Comparison of ENCODE assay signal across 18 cellular contexts in the genomic region with DNA sequence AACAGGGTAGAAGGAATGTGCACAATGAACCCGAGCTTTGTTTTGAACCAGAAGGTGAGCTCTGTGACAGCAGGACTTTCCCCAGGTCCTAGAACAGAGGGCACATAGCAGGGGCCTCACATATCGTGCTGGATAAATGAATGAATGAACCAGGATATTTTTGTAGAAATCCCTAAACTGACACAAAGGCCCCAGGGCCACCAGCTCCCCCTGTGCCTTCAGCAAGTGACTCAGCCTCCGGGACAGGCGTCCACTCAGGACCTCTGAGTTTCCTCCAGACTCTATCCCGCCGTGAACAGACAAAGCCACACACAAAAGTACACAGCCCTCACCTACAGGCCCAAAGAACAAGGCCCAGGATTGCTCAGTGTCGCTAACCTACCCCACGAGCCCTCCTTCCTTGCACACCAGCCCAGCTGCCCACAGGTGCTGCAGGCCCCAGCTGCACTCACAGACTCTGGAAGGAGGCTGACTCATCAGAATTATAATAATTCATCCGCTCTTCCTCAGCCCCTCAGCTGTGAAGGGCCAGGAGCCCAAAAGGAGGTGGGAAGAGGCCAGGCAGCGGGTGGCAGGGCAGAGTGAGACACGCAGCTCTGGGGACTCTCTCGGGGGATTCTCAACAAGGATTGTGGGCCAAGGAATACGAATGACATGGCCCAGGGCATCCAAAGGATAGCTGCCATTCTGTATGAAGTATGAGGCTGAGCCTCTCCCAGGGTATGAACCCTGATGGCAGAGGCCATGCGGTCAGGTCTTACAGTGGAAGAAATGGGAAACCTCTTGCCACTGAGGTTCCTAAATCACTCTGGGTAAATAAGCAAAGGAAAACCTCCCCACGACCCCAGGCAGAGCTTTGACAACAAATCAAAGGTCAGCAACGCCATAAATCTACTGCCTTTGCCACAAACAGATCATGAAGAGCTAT. TPM values are rescaled to one million over a fixed set of nuclear protein-coding genes. Genes with fewer than 3 reads are reported as not detected.
DNase-seq lines count a peak whose midpoint lies in the region; ATAC-seq, FAIRE-seq and TF ChIP-seq lines count a peak whose summit lies in the region.
"Had no signal": no experiment of that assay in that cellular context is flagged by ENCODE, and none has a peak within 500 bp of the region (broad histone marks: within the 10 kb centered on the region; RNA-seq: fewer than 3 reads in every experiment).

No MANE protein-coding gene starts in this region.

- intact Hi-C loops in Caco-2 (cut with micrococcal nuclease; ENCODE audit: unreplicated experiment), result no loop called here
- intact Hi-C loops in pancreas (cut with DNase I), result loop anchor here in 1 of 3 donors (10.0 kb wide), 1 partner anchor 396 kb away; no protein-coding TSS in a partner anchor
- intact Hi-C loops in Calu3 (cut with micrococcal nuclease; ENCODE audit: unreplicated experiment), result no loop called here
- intact Hi-C loops in testis (cut with DNase I; ENCODE audit: low total_unique reads), result no loop called here

- H3K36me3 Mint-ChIP-seq in Caco-2 (ENCODE audit: insufficient read depth, unreplicated experiment) (no peaks in the 10 kb centered on the region), Calu3 (ENCODE audit: insufficient read depth, unreplicated experiment) (no peaks in the 10 kb centered on the region)

- WGBS in pancreas, 2 donors, result 85 to 86% methylated on average over 16 of the region's 16 CpGs
- 85 to 90% methylated on average over 16 of the region's 16 CpGs for WGBS in testis, 2 donors

- no peak for TF ChIP-seq CTCF in Caco-2 (IDR thresholded peaks at IDR 0.05; ENCODE audit: insufficient read depth in 1 of 2, low read depth in 1 of 2, low read length in 1 of 2, severe bottlenecking in 1 of 2, unreplicated experiment in 1 of 2)
- TF ChIP-seq CTCF in fibroblast of lung (conservative IDR thresholded peaks at IDR 0.05 in 1 of 2, IDR thresholded peaks at IDR 0.05 in 1 of 2; ENCODE audit: low read depth in 1 of 2, low read length in 2 of 2), result no peak
- TF ChIP-seq CTCF in pancreas (IDR thresholded peaks at IDR 0.05), result no peak
- TF ChIP-seq CTCF in Calu3 (IDR thresholded peaks at IDR 0.05; ENCODE audit: unreplicated experiment), result no peak
- no peak for TF ChIP-seq CTCF in testis (IDR thresholded peaks at IDR 0.05)

- no peaks in the 10 kb centered on the region for H3K27me3 ChIP-seq in Caco-2 (replicated peaks; ENCODE audit: control insufficient read depth, insufficient read depth, low read length)
- no peaks in the 10 kb centered on the region for H3K27me3 ChIP-seq in fibroblast of lung (ENCODE audit: control insufficient read depth, insufficient read depth, low read length)
- H3K27me3 ChIP-seq in pancreas, result no peaks in the 10 kb centered on the region
- H3K27me3 ChIP-seq in H7 (ENCODE audit: control insufficient read depth, insufficient read depth, low read length), result no peaks in the 10 kb centered on the region
- no peaks in the 10 kb centered on the region for H3K27me3 ChIP-seq in testis
- H3K27me3 ChIP-seq: MG63 had no signal

- no peak overlapping the region for H3K4me2 ChIP-seq in fibroblast of lung (ENCODE audit: extremely low read depth, insufficient read depth, low read length)

- H3K4me1 Mint-ChIP-seq in Caco-2 (ENCODE audit: low read depth, unreplicated experiment), result peaks cover 7% of the 10 kb centered on the region
- no peaks in the 10 kb centered on the region for H3K4me1 Mint-ChIP-seq in Calu3 (ENCODE audit: low read depth, unreplicated experiment)

- H3K9me3 ChIP-seq in Caco-2, result no peaks in the 10 kb centered on the region
- peaks cover 3% of the 10 kb centered on the region for H3K9me3 ChIP-seq in fibroblast of lung (ENCODE audit: control insufficient read depth, insufficient read depth, low read depth, low read length)
- H3K9me3 ChIP-seq in pancreas, result no peaks in the 10 kb centered on the region
- no peaks in the 10 kb centered on the region for H3K9me3 ChIP-seq in testis
- H3K9me3 ChIP-seq: MG63, tibial artery had no signal

- no peak overlapping the region for H3K4me3 Mint-ChIP-seq in Caco-2 (ENCODE audit: unreplicated experiment)
- no peak overlapping the region for H3K4me3 Mint-ChIP-seq in Calu3 (ENCODE audit: low read depth, unreplicated experiment)
- H3K4me3 Mint-ChIP-seq: central memory CD8-positive, alpha-beta T cell had no signal

- H3K4me1 ChIP-seq in Caco-2 (peaks cover 8% of the 10 kb centered on the region; the same call in 1 of the 2 replicates), fibroblast of lung (ENCODE audit: control insufficient read depth, extremely low read depth, insufficient read depth, low read length) (no peaks in the 10 kb centered on the region), pancreas (peaks cover 0 to 6% (median 4%) of the 10 kb centered on the region in 3 donors), testis (no peaks in the 10 kb centered on the region)

- H2AFZ ChIP-seq in fibroblast of lung (ENCODE audit: low read length), result no peak overlapping the region

- ATAC-seq in pancreas, result peak in 3 of 4 donors; percentile 18 to 29 (median 27)

- no peak for TF ChIP-seq POLR2A in testis (IDR thresholded peaks at IDR 0.05)

- peaks cover 3% of the 10 kb centered on the region for H4K20me1 ChIP-seq in fibroblast of lung (ENCODE audit: control insufficient read depth, extremely low read depth, insufficient read depth, low read length)

- no peak overlapping the region for H3K9ac ChIP-seq in fibroblast of lung (ENCODE audit: insufficient read depth, low read length)

- DNase-seq in Caco-2, result no peak
- peak; percentile 45 for DNase-seq in HT1080 (ENCODE audit: low read depth)
- DNase-seq in fibroblast of lung (ENCODE audit: low read depth in 2 of 2), result peak; percentile 60 to 76
- no peak for DNase-seq in pancreas
- no peak for DNase-seq in H7
- no peak for DNase-seq in Calu3
- no peak for DNase-seq in testis
- DNase-seq: activated CD4-positive, alpha-beta T cell treated with anti-CD3 and anti-CD28 coated beads, Interleukin-2, amount 50 U/mL, for 1 hour; effector CD8-positive, alpha-beta T cell; hippocampal formation; MG63; NCI-H2029; NCI-H526 treated with DMSO at 0.1 percent for 48 hours; OCI-M1; tibial artery had no signal

- H3K36me3 ChIP-seq in Caco-2 (ENCODE audit: control insufficient read depth, insufficient read depth, low read length) (no peaks in the 10 kb centered on the region), fibroblast of lung (ENCODE audit: control insufficient read depth, insufficient read depth, low read length) (no peaks in the 10 kb centered on the region), pancreas (no peaks in the 10 kb centered on the region), H7 (replicated peaks; ENCODE audit: control insufficient read depth, insufficient read depth, low read length) (no peaks in the 10 kb centered on the region), testis (ENCODE audit: low read depth, missing control alignments) (no peaks in the 10 kb centered on the region)
- H3K36me3 ChIP-seq: MG63, tibial artery had no signal

- no peak for FAIRE-seq in pancreas (lab: Jason Lieb, UNC)

- no peaks in the 10 kb centered on the region for H3K9me3 Mint-ChIP-seq in Caco-2 (ENCODE audit: unreplicated experiment)
- no peaks in the 10 kb centered on the region for H3K9me3 Mint-ChIP-seq in Calu3 (ENCODE audit: low read depth, unreplicated experiment)
- H3K9me3 Mint-ChIP-seq: central memory CD8-positive, alpha-beta T cell had no signal

- BruUV-seq in Caco-2 (replicated peaks; lab: Mats Ljungman, UMichigan) (no TSS peak), Calu3 (replicated peaks; lab: Mats Ljungman, UMichigan) (no TSS peak)

- H3K4me3 ChIP-seq in Caco-2 (ENCODE audit: low read depth, low read length) (no peak overlapping the region), fibroblast of lung (replicated peaks in 1 of 4; ENCODE audit: control extremely low read depth in 1 of 4, insufficient read depth in 1 of 4, low read depth in 3 of 4, low read length in 4 of 4) (no peak overlapping the region), pancreas (no peak overlapping the region), H7 (ENCODE audit: insufficient read depth, low read depth, low read length) (no peak overlapping the region), testis (no peak overlapping the region)
- H3K4me3 ChIP-seq: MG63, SK-N-MC, tibial artery had no signal

- no peaks in the 10 kb centered on the region for H3K27me3 Mint-ChIP-seq in Caco-2 (ENCODE audit: insufficient read depth, unreplicated experiment)
- H3K27me3 Mint-ChIP-seq in Calu3 (ENCODE audit: unreplicated experiment), result no peaks in the 10 kb centered on the region
- H3K27me3 Mint-ChIP-seq: central memory CD8-positive, alpha-beta T cell had no signal

- H3K79me2 ChIP-seq in fibroblast of lung (ENCODE audit: control insufficient read depth, insufficient read depth, low read length), result no peaks in the 10 kb centered on the region

- H3K27ac ChIP-seq in fibroblast of lung (ENCODE audit: insufficient read depth, low read length) (no peak overlapping the region), pancreas (no peak overlapping the region), testis (no peak overlapping the region)
- H3K27ac ChIP-seq: SK-N-MC, tibial artery had no signal

- POLR2A ChIA-PET in Caco-2 (lab: Charles Lee), result interaction anchor here (0.5 kb wide), 1 partner anchor 80 kb away, joined by 6 read pairs; no protein-coding TSS in a partner anchor

- peak overlapping the region; percentile 39 for H3K27ac Mint-ChIP-seq in Caco-2 (ENCODE audit: unreplicated experiment)
- H3K27ac Mint-ChIP-seq in Calu3 (ENCODE audit: unreplicated experiment), result no peak overlapping the region

- CTCF ChIA-PET in Caco-2 (lab: Charles Lee), result interaction anchor here (0.5 to 1.0 kb wide), 3 partner anchors 32 to 249 kb away, joined by 3 to 5 read pairs (median 4); a partner anchor contains a TSS
- CTCF ChIA-PET in Calu3 (lab: Charles Lee), result no interaction called here

RNA-seq across cellular contexts. Expression of a gene that starts 40.9 kb away (rescaled TPM):
- total RNA-seq in Caco-2 (2022) (1.7 and 2.4 TPM in 2 replicates), fibroblast of lung (1.0 and 2.1 TPM in 2 replicates), pancreas (1 to 10 TPM in 1 of 6 donors, under 1 TPM in 5; 0.28 to 1.5 (median 0.90) TPM), Calu3 (2022) (1.4 and 2.9 TPM in 2 replicates), testis (1 to 10 TPM; 4.6 to 6.3 TPM)
- 0.27 and 0.32 TPM in 2 replicates for total RNA-seq in HT1080 (2014; rRNA removed; shearing (Covaris generic))
- polyA plus RNA-seq in HT1080 (2015; cell fraction: cytosol; rRNA removed), result 0.15 TPM in 1 of 2 replicates, not detected in the other
- polyA plus RNA-seq in HT1080 (2015; cell fraction: nucleus; rRNA removed), result 0.67 and 0.73 TPM in 2 replicates
- polyA plus RNA-seq in fibroblast of lung (not detected in 2 replicates), pancreas (under 1 TPM in 1 of 2 donors, not detected in 1; 0.09 TPM), testis (ENCODE audit: insufficient read depth, low read depth, low replicate concordance) (not detected)
- not detected in 2 replicates for polyA plus RNA-seq in fibroblast of lung (2012)
- polyA minus RNA-seq in fibroblast of lung (ENCODE audit: low replicate concordance), result not detected in 2 replicates
- 0.48 and 0.87 TPM in 2 replicates for total RNA-seq in H7 (2014; rRNA removed; shearing (Covaris generic))
- total RNA-seq: kidney epithelial cell had no signal

RNA-seq across cellular contexts. Expression of a gene that starts 43.8 kb away (rescaled TPM):
- total RNA-seq in Caco-2 (2022), result 0.57 and 0.65 TPM in 2 replicates
- total RNA-seq in HT1080 (2014; rRNA removed; shearing (Covaris generic)), result 0.07 and 0.16 TPM in 2 replicates
- polyA plus RNA-seq in HT1080 (2015; cell fraction: cytosol; rRNA removed), result 0.02 TPM in 2 replicates
- 0.02 and 0.09 TPM in 2 replicates for polyA plus RNA-seq in HT1080 (2015; cell fraction: nucleus; rRNA removed)
- total RNA-seq in fibroblast of lung, result under 0.01 and 0.17 TPM in 2 replicates
- polyA plus RNA-seq in fibroblast of lung, result 0.01 TPM in 1 of 2 replicates, not detected in the other
- not detected in 2 replicates for polyA plus RNA-seq in fibroblast of lung (2012)
- polyA minus RNA-seq in fibroblast of lung (ENCODE audit: low replicate concordance), result not detected in 2 replicates
- total RNA-seq in pancreas, result 1 to 10 TPM in 1 of 6 donors, under 1 TPM in 5; 0.08 to 1.1 (median 0.56) TPM
- under 1 TPM; 0.16 to 0.23 TPM for polyA plus RNA-seq in pancreas
- total RNA-seq in H7 (2014; rRNA removed; shearing (Covaris generic)), result 0.03 and 0.18 TPM in 2 replicates
- total RNA-seq in Calu3 (2022), result 0.05 and 0.20 TPM in 2 replicates
- total RNA-seq in testis, result 1 to 10 TPM; 1.4 to 2.1 TPM
- polyA plus RNA-seq in testis (ENCODE audit: insufficient read depth, low read depth, low replicate concordance), result 0.61 TPM
- total RNA-seq: kidney epithelial cell had no signal

Comparison
In these comparisons a context has a peak if more than half of its experiments do, and no peak if none do; other contexts are left out.
1. DNase-seq: peak in HT1080 (single experiment) and fibroblast of lung (2 of 2); none in Caco-2 (0 of 2), pancreas (0 of 6), H7 (single experiment), Calu3 (single experiment) and testis (single experiment).